ENCODE assay signal across 8 cellular contexts in the genomic region with DNA sequence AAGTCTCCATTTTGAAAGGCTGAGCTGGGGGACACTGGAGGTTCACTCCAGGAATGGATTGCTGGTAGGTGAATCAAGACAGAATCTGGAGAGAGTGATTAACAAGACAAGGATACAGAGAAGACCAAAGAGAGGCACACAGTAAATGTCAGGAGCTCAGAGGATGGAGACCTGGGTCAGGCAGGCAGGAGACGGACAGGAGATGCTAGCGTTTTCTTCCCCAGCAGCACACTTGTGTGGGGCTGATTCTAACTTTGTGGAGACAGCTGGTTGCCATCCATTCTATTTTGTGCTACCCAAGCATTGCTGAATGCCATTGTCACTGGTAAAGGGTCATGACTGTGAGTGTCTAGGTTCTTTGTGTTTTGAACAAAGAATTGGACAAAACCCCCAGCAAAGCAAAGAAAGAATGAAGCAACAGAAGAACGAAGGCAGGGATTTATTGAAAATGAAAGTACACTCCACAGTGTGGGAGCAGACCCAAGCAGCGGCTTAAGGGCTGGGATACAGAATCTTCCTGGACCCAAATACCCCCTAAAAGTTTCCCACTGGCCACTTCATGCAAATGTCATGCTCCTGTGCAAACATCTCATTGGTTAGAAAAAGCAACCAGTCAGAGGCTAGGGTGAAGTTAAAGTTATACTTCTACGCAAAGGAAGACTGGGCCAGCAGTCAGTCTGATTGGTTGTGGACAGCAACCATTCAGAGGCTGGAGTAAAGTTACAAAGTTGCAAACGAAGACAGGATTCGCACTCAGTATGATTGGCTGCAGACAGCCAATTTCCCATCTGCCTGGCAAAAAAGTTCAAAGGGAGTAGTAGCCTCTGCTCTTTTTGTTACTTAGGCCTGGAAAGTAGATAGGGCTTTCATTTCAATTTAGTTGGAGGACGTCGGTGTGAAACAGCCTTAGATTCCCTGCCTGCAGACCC. TPM values are rescaled to one million over a fixed set of nuclear protein-coding genes. Genes with fewer than 3 reads are reported as not detected.
DNase-seq lines count a peak whose midpoint lies in the region; ATAC-seq and TF ChIP-seq lines count a peak whose summit lies in the region.

No MANE protein-coding gene starts in this region.

- TF ChIP-seq CTCF in AG09319 (IDR thresholded peaks at IDR 0.05; ENCODE audit: low read depth, low read length) (no peak), natural killer cell (IDR thresholded peaks at IDR 0.05) (no peak), A673 (conservative IDR thresholded peaks at IDR 0.05; ENCODE audit: low read depth, low read length) (no peak)

- H3K9me3 ChIP-seq in esophagus (ENCODE audit: control insufficient read depth in 2 of 2, insufficient read depth in 1 of 2, low read depth in 1 of 2, low read length in 1 of 2), result no peaks in the 10 kb centered on the region
- no peaks in the 10 kb centered on the region for H3K9me3 ChIP-seq in A673 (ENCODE audit: low read depth, low read length, poor library complexity, severe bottlenecking)

- H3K4me3 ChIP-seq in esophagus (ENCODE audit: low read depth in 1 of 2, low read length in 2 of 2), result peak overlapping the region; percentile 25 to 41
- H3K4me3 ChIP-seq in A673 (ENCODE audit: low read depth, low read length, poor library complexity, severe bottlenecking), result no peak overlapping the region

- no peaks in the 10 kb centered on the region for H3K36me3 ChIP-seq in esophagus (ENCODE audit: control insufficient read depth in 2 of 2, insufficient read depth in 2 of 2, low read length in 1 of 2)
- H3K36me3 ChIP-seq in A673 (ENCODE audit: insufficient read depth, low read length, poor library complexity, severe bottlenecking), result no peaks in the 10 kb centered on the region

- CTCF ChIA-PET in A673 (lab: Charles Lee), result no interaction called here

- no peak overlapping the region for H3K27ac Mint-ChIP-seq in natural killer cell

- H3K27ac ChIP-seq in esophagus (ENCODE audit: low read depth in 2 of 2, low read length in 1 of 2) (peak overlapping the region; percentile 72 to 77), A673 (ENCODE audit: low read depth, low read length, poor library complexity, severe bottlenecking) (no peak overlapping the region)

- H3K27me3 Mint-ChIP-seq in natural killer cell (ENCODE audit: low read depth in 2 of 2), result no peaks in the 10 kb centered on the region

- no TSS peak for BruUV-seq in A673 (replicated peaks; lab: Mats Ljungman, UMichigan)

- no peaks in the 10 kb centered on the region for H3K36me3 Mint-ChIP-seq in natural killer cell

- H3K27me3 ChIP-seq in esophagus (ENCODE audit: control insufficient read depth in 1 of 2, insufficient read depth in 2 of 2, low read length in 2 of 2) (no peaks in the 10 kb centered on the region), A673 (replicated peaks; ENCODE audit: insufficient read depth, low read depth, low read length, poor library complexity) (no peaks in the 10 kb centered on the region)

- WGBS in esophagus, 2 donors, result 36 to 41% methylated on average over 9 of the region's 9 CpGs

- DNase-seq in AG09319 (ENCODE audit: extremely low read depth, low read depth) (peak; percentile 64), OCI-M1 (lab: John Stamatoyannopoulos, UW) (peak; percentile 60), natural killer cell (no peak), A673 (ENCODE audit: low spot score) (no peak), DMS153 (lab: John Stamatoyannopoulos, UW) (no peak), NOMO-1 treated with DMSO at 0.1 percent for 48 hours (lab: John Stamatoyannopoulos, UW; ENCODE audit: unreplicated experiment) (no peak)

- ATAC-seq in natural killer cell, result peak in 2 of 3 donors; percentile 57 to 65
- no peak for ATAC-seq in GM18909 (IDR thresholded peaks at IDR 0.05; ENCODE audit: poor library complexity, unreplicated experiment)

- H3K4me1 Mint-ChIP-seq in natural killer cell, result peaks cover 0 to 8% of the 10 kb centered on the region in 2 donors

- H3K4me1 ChIP-seq in esophagus (ENCODE audit: control insufficient read depth in 2 of 2, insufficient read depth in 2 of 2, low read length in 1 of 2) (peaks cover 0 to 2% of the 10 kb centered on the region in 2 donors), A673 (ENCODE audit: insufficient read depth, low read length, poor library complexity, severe bottlenecking) (peaks cover 31% of the 10 kb centered on the region)

- no peaks in the 10 kb centered on the region for H3K9me3 Mint-ChIP-seq in natural killer cell

- no peak overlapping the region for H3K4me3 Mint-ChIP-seq in natural killer cell

- POLR2A ChIA-PET in A673 (lab: Charles Lee; ENCODE audit: low non-redundant PET), result no interaction called here

- intact Hi-C loops in natural killer cell (cut with micrococcal nuclease), result no loop called here
- intact Hi-C loops in A673 (cut with micrococcal nuclease; ENCODE audit: unreplicated experiment), result no loop called here

RNA-seq across cellular contexts. Expression of gene PTK7, which starts 17.5 kb away (rescaled TPM):
- 10 to 100 TPM; 25.8 to 39.7 TPM for polyA plus RNA-seq in esophagus
- total RNA-seq in natural killer cell, result 1 to 10 TPM; 1.7 to 5.6 (median 2.8) TPM
- 84.5 and 95.8 TPM in 2 replicates for total RNA-seq in A673 (2021)

RNA-seq across cellular contexts. Expression of gene KLC4, which starts 34.2 kb away (rescaled TPM):
- polyA plus RNA-seq in esophagus, result 10 to 100 TPM in 1 of 2 donors, 1 to 10 TPM in 1; 8.4 to 15.3 TPM
- total RNA-seq in natural killer cell (10 to 100 TPM; 35.9 to 39.4 (median 37.4) TPM), A673 (2021) (21.3 and 35.6 TPM in 2 replicates)

RNA-seq across cellular contexts. Expression of gene MRPL2, which starts 34.4 kb away (rescaled TPM):
- polyA plus RNA-seq in esophagus, result 10 to 100 TPM; 48.9 to 54.6 TPM
- total RNA-seq in natural killer cell, result 10 to 100 TPM; 33.4 to 38.4 (median 33.9) TPM
- total RNA-seq in A673 (2021), result 95.8 and 127 TPM in 2 replicates

RNA-seq across cellular contexts. Expression of gene CUL7, which starts 40.0 kb away (rescaled TPM):
- polyA plus RNA-seq in esophagus, result 1 to 10 TPM; 5.1 to 5.5 TPM
- 10 to 100 TPM in 1 of 3 donors, 1 to 10 TPM in 2; 9.6 to 10.1 (median 9.9) TPM for total RNA-seq in natural killer cell
- total RNA-seq in A673 (2021), result 29.4 and 30.7 TPM in 2 replicates

Comparison
In these comparisons a context has a peak if more than half of its experiments do, and no peak if none do; other contexts are left out.
1. DNase-seq: peak in AG09319 (single experiment) and OCI-M1 (single experiment); none in natural killer cell (single experiment), A673 (single experiment), DMS153 (single experiment) and NOMO-1 treated with DMSO at 0.1 percent for 48 hours (single experiment).
2. RNA of gene PTK7, which starts 17.5 kb away (total RNA-seq): 84.5 to 95.8 TPM in A673; 1.7 to 5.6 TPM in natural killer cell; every median in the first group is over 10 times any median in the second.